ENCODE assay signal across 1 cellular context in the genomic region with DNA sequence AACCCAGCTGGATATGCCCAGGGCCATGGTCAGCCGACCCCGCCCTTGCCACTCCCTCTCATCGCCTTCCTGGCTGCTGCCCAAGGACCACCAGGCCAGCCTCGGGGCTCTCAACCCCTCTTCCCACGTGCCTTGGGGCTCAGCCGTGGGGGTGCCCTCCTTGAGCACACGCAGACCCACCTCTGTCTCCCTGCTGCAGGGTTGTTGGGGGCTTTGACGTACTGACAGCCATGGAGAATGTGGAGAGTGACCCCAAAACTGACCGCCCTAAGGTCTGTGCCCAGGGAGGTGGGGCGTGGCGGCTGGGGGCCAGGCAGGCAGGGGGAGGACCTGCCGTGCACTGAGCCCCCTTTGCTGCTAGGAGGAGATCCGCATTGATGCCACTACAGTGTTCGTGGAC.
TF ChIP-seq lines count a peak whose summit lies in the region.

No MANE protein-coding gene starts in this region.

TF ChIP-seq in K562, 482 proteins besides CTCF, POLR2A, EP300 and RAD21 (continued from another document):
- TF ChIP-seq, protein P1, sequence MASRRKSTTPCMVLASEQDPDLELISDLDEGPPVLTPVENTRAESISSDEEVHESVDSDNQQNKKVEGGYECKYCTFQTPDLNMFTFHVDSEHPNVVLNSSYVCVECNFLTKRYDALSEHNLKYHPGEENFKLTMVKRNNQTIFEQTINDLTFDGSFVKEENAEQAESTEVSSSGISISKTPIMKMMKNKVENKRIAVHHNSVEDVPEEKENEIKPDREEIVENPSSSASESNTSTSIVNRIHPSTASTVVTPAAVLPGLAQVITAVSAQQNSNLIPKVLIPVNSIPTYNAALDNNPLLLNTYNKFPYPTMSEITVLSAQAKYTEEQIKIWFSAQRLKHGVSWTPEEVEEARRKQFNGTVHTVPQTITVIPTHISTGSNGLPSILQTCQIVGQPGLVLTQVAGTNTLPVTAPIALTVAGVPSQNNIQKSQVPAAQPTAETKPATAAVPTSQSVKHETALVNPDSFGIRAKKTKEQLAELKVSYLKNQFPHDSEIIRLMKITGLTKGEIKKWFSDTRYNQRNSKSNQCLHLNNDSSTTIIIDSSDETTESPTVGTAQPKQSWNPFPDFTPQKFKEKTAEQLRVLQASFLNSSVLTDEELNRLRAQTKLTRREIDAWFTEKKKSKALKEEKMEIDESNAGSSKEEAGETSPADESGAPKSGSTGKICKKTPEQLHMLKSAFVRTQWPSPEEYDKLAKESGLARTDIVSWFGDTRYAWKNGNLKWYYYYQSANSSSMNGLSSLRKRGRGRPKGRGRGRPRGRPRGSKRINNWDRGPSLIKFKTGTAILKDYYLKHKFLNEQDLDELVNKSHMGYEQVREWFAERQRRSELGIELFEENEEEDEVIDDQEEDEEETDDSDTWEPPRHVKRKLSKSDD (conservative IDR thresholded peaks at IDR 0.05; ENCODE audit: low read length): no peak
- TF ChIP-seq KLF1 (tag; IDR thresholded peaks at IDR 0.05): peak; percentile 45; the same call in 1 of the 2 replicates
- TF ChIP-seq, protein P2, sequence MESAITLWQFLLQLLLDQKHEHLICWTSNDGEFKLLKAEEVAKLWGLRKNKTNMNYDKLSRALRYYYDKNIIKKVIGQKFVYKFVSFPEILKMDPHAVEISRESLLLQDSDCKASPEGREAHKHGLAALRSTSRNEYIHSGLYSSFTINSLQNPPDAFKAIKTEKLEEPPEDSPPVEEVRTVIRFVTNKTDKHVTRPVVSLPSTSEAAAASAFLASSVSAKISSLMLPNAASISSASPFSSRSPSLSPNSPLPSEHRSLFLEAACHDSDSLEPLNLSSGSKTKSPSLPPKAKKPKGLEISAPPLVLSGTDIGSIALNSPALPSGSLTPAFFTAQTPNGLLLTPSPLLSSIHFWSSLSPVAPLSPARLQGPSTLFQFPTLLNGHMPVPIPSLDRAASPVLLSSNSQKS (CRISPR knock-in tag; IDR thresholded peaks at IDR 0.05): no peak
- no peak for TF ChIP-seq KDM4B (IDR thresholded peaks at IDR 0.05; ENCODE audit: borderline replicate concordance in 2 of 2, low read depth in 1 of 2)
- no peak for TF ChIP-seq MYNN (IDR thresholded peaks at IDR 0.05)
- no peak for TF ChIP-seq MYNN (CRISPR knock-in tag; IDR thresholded peaks at IDR 0.05)
- no peak for TF ChIP-seq MEF2A (IDR thresholded peaks at IDR 0.05; ENCODE audit: control insufficient read depth, low read depth, low read length)
- no peak for TF ChIP-seq BCL6 (CRISPR knock-in tag; IDR thresholded peaks at IDR 0.05)
- 0 out of 2 replicates have a peak, but pooled peaks have one; percentile 51 for TF ChIP-seq NR2F6 (CRISPR knock-in tag; IDR thresholded peaks at IDR 0.05)
- TF ChIP-seq RHOXF2B (CRISPR knock-in tag; conservative IDR thresholded peaks at IDR 0.05): no peak
- 0 out of 4 replicates have a peak, but pooled peaks of 1 of the 2 experiments have one; percentile 29 for TF ChIP-seq MAZ (CRISPR knock-in tag; conservative IDR thresholded peaks at IDR 0.05 in 1 of 2, IDR thresholded peaks at IDR 0.05 in 1 of 2)
- no peak for TF ChIP-seq BRF1 (IDR thresholded peaks at IDR 0.05; ENCODE audit: borderline replicate concordance, extremely low read depth, insufficient read length)
- TF ChIP-seq ZFPM2 (CRISPR knock-in tag; IDR thresholded peaks at IDR 0.05): no peak
- no peak for TF ChIP-seq HMGN3 (IDR thresholded peaks at IDR 0.05; ENCODE audit: borderline replicate concordance, extremely low read depth, insufficient read length, low read depth, low read length)
- TF ChIP-seq TAF7 (tag; IDR thresholded peaks at IDR 0.05): no peak
- TF ChIP-seq SRSF9 (IDR thresholded peaks at IDR 0.05; ENCODE audit: borderline replicate concordance, low read depth, low read length): no peak
- TF ChIP-seq CAMTA2 (CRISPR knock-in tag; conservative IDR thresholded peaks at IDR 0.05): no peak
- 0 out of 2 replicates have a peak, but pooled peaks have one; percentile 45 for TF ChIP-seq E2F3 (CRISPR knock-in tag; IDR thresholded peaks at IDR 0.05)
- TF ChIP-seq, protein P3, sequence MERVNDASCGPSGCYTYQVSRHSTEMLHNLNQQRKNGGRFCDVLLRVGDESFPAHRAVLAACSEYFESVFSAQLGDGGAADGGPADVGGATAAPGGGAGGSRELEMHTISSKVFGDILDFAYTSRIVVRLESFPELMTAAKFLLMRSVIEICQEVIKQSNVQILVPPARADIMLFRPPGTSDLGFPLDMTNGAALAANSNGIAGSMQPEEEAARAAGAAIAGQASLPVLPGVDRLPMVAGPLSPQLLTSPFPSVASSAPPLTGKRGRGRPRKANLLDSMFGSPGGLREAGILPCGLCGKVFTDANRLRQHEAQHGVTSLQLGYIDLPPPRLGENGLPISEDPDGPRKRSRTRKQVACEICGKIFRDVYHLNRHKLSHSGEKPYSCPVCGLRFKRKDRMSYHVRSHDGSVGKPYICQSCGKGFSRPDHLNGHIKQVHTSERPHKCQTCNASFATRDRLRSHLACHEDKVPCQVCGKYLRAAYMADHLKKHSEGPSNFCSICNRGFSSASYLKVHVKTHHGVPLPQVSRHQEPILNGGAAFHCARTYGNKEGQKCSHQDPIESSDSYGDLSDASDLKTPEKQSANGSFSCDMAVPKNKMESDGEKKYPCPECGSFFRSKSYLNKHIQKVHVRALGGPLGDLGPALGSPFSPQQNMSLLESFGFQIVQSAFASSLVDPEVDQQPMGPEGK (CRISPR knock-in tag; IDR thresholded peaks at IDR 0.05; ENCODE audit: borderline replicate concordance): no peak
- TF ChIP-seq, protein P4, sequence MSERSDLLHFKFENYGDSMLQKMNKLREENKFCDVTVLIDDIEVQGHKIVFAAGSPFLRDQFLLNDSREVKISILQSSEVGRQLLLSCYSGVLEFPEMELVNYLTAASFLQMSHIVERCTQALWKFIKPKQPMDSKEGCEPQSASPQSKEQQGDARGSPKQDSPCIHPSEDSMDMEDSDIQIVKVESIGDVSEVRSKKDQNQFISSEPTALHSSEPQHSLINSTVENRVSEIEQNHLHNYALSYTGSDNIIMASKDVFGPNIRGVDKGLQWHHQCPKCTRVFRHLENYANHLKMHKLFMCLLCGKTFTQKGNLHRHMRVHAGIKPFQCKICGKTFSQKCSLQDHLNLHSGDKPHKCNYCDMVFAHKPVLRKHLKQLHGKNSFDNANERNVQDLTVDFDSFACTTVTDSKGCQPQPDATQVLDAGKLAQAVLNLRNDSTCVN (CRISPR knock-in tag; IDR thresholded peaks at IDR 0.05): no peak
- no peak for TF ChIP-seq RBM17 (IDR thresholded peaks at IDR 0.05; ENCODE audit: borderline replicate concordance, low read depth, low read length)
- no peak for TF ChIP-seq ZNF764 (CRISPR knock-in tag; IDR thresholded peaks at IDR 0.05; ENCODE audit: low read depth)
